Comparison of ENCODE assay signal across 8 cellular contexts in the genomic region with DNA sequence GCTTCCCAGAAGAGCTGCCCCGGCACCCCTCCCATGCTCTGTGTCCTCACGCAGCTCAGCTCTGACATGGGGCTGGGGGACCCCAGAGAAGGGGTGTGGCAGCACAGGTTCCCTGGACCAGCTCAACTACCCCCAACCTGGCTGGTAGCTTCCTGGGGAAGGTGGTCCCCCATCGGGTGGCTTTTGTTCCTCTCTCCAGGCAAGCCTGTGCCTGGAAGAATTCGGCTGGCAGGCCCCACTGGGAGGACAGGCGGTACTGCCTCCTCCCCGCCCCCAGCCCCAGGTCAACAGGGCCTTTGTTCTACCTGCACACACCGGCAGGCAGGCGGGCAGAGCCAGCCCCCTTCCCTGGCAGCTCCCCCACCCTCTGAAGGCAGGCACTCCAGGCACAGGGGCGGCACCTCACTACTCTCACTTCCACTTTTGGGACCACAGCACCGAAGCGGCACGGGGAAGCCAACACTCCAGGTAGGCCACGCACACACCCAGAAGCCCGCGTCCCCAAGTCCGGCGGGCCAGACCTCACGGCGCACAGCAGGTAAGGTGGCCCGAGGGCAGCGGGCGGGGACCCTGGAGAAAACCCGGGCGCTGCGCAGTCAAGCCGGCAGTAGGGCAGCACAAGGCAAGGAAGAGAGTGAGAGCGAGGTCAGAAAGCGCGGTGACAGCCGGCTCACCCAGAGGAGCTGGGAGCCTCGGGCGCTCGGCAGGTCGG. TPM values are rescaled to one million over a fixed set of nuclear protein-coding genes. Genes with fewer than 3 reads are reported as not detected.
A peak's percentile ranks its signal among the peaks of the same experiment; 100 is the strongest.
DNase-seq lines count a peak whose midpoint lies in the region; ATAC-seq and TF ChIP-seq lines count a peak whose summit lies in the region.

No MANE protein-coding gene starts in this region.

- intact Hi-C loops in thyroid gland (cut with DNase I): loop anchor here (10.0 kb wide), 1 partner anchor 417 kb away; no protein-coding TSS in a partner anchor

- H3K9me3 ChIP-seq in BLaER1 treated with 17β-estradiol and CSF1 and Interleukin-3, amounts not matched to agents 10 nM and 100 nM (replicated peaks in 1 of 11): no peaks in the 10 kb centered on the region
- H3K9me3 ChIP-seq in Peyer's patch: no peaks in the 10 kb centered on the region
- H3K9me3 ChIP-seq in mesenchymal stem cell (ENCODE audit: control insufficient read depth, low read length): no peaks in the 10 kb centered on the region
- H3K9me3 ChIP-seq in thyroid gland: no peaks in the 10 kb centered on the region

- peaks cover 0 to 14% (median 0%) of the 10 kb centered on the region in 11 experiments; a peak in 5 of 22 replicates for H3K36me3 ChIP-seq in BLaER1 treated with 17β-estradiol and CSF1 and Interleukin-3, amounts not matched to agents 10 nM and 100 nM
- H3K36me3 ChIP-seq in Peyer's patch: no peaks in the 10 kb centered on the region
- H3K36me3 ChIP-seq in mesenchymal stem cell (ENCODE audit: control insufficient read depth in 1 of 2, insufficient read depth in 2 of 2, low read depth in 1 of 2, low read length in 2 of 2): peaks cover 4 to 27% of the 10 kb centered on the region in 2 experiments
- no peaks in the 10 kb centered on the region for H3K36me3 ChIP-seq in thyroid gland

- H2BK12ac ChIP-seq in mesenchymal stem cell (ENCODE audit: low read length in 2 of 2): peak overlapping the region; percentile 16 to 42

- peak overlapping the region; percentile 91 for H4K91ac ChIP-seq in mesenchymal stem cell (ENCODE audit: low read length)

- H3K23ac ChIP-seq in mesenchymal stem cell (ENCODE audit: low read length in 2 of 2): peak overlapping the region; percentile 66 to 90

- ATAC-seq in GM19023 (IDR thresholded peaks at IDR 0.05; ENCODE audit: unreplicated experiment) (peak; percentile 37), HG03108 (IDR thresholded peaks at IDR 0.05; ENCODE audit: unreplicated experiment) (peak; percentile 44)

- peak overlapping the region; percentile 69 to 99 for H3K14ac ChIP-seq in mesenchymal stem cell (ENCODE audit: low read length in 2 of 2)

- peaks cover 0 to 40% (median 0%) of the 10 kb centered on the region in 11 experiments; a peak in 10 of 22 replicates for H3K27me3 ChIP-seq in BLaER1 treated with 17β-estradiol and CSF1 and Interleukin-3, amounts not matched to agents 10 nM and 100 nM
- H3K27me3 ChIP-seq in Peyer's patch: no peaks in the 10 kb centered on the region
- H3K27me3 ChIP-seq in mesenchymal stem cell (ENCODE audit: control insufficient read depth in 1 of 2, insufficient read depth in 1 of 2, low read length in 2 of 2): peaks cover 0 to 8% of the 10 kb centered on the region in 2 experiments
- H3K27me3 ChIP-seq in thyroid gland: no peaks in the 10 kb centered on the region

- H2BK5ac ChIP-seq in mesenchymal stem cell (ENCODE audit: low read depth, low read length, poor library complexity, severe bottlenecking): no peak overlapping the region

- peaks cover 38% of the 10 kb centered on the region for H3K79me1 ChIP-seq in mesenchymal stem cell (replicated peaks; ENCODE audit: low read length, poor library complexity, severe bottlenecking)

- H2AFZ ChIP-seq in mesenchymal stem cell (ENCODE audit: low read depth, low read length): no peak overlapping the region

- peak overlapping the region; percentile 63 to 81 (median 72) for H3K4me3 ChIP-seq in BLaER1 treated with 17β-estradiol and CSF1 and Interleukin-3, amounts not matched to agents 10 nM and 100 nM
- H3K4me3 ChIP-seq in Peyer's patch (peak overlapping the region; percentile 69 to 82 (median 76)), choroid plexus epithelial cell (ENCODE audit: low read depth, low read length) (peak overlapping the region; percentile 77), mesenchymal stem cell (ENCODE audit: insufficient read depth in 1 of 2, low read depth in 1 of 2, low read length in 2 of 2) (peak overlapping the region; percentile 72 to 90), thyroid gland (replicated peaks in 1 of 3) (peak overlapping the region; percentile 39 to 64 (median 63))

- peak overlapping the region; percentile 96 to 98 for H3K18ac ChIP-seq in mesenchymal stem cell (ENCODE audit: low read depth in 1 of 2, low read length in 2 of 2)

- WGBS in mesenchymal stem cell: 3% methylated on average over 30 of the region's 34 CpGs
- WGBS in thyroid gland, 2 donors: 0 to 2% methylated on average over 23 of the region's 34 CpGs

- peak; percentile 55 to 81 (median 80) for DNase-seq in Peyer's patch
- DNase-seq in choroid plexus epithelial cell (ENCODE audit: low read depth): no peak
- no peak for DNase-seq in mesenchymal stem cell
- DNase-seq in thyroid gland: peak; percentile 67 to 71
- no peak for DNase-seq in NCI-H1694 treated with DMSO at 0.1 percent for 48 hours (lab: John Stamatoyannopoulos, UW)

- H3K4ac ChIP-seq in mesenchymal stem cell (ENCODE audit: low read depth in 1 of 2, low read length in 2 of 2): peak overlapping the region; percentile 79 to 89

- H3K4me1 ChIP-seq in BLaER1 treated with 17β-estradiol and CSF1 and Interleukin-3, amounts not matched to agents 10 nM and 100 nM: peaks cover 60 to 88% (median 80%) of the 10 kb centered on the region in 10 experiments
- H3K4me1 ChIP-seq in Peyer's patch (peaks cover 3 to 28% (median 14%) of the 10 kb centered on the region in 4 donors), mesenchymal stem cell (ENCODE audit: control insufficient read depth, insufficient read depth, low read depth, low read length) (peaks cover 44% of the 10 kb centered on the region), thyroid gland (peaks cover 24 to 47% of the 10 kb centered on the region in 2 donors)

- H2BK15ac ChIP-seq in mesenchymal stem cell (ENCODE audit: low read depth, poor library complexity, severe bottlenecking): peak overlapping the region; percentile 92

- TF ChIP-seq POLR2A in Peyer's patch (IDR thresholded peaks at IDR 0.05): no peak
- peak in 1 of 2 donors; percentile 43 for TF ChIP-seq POLR2A in thyroid gland (IDR thresholded peaks at IDR 0.05)

- no peak overlapping the region for H2AK5ac ChIP-seq in mesenchymal stem cell (ENCODE audit: low read length, severe bottlenecking)

- H3K4me2 ChIP-seq in BLaER1 treated with 17β-estradiol and CSF1 and Interleukin-3, amounts not matched to agents 10 nM and 100 nM: peak overlapping the region; percentile 95 to 100 (median 99)
- peak overlapping the region; percentile 96 for H3K4me2 ChIP-seq in mesenchymal stem cell (ENCODE audit: low read length, poor library complexity, severe bottlenecking)

- peaks cover 55 to 73% (median 58%) of the 10 kb centered on the region in 11 experiments for H4K20me1 ChIP-seq in BLaER1 treated with 17β-estradiol and CSF1 and Interleukin-3, amounts not matched to agents 10 nM and 100 nM

- TF ChIP-seq CTCF in Peyer's patch (IDR thresholded peaks at IDR 0.05): no peak
- no peak for TF ChIP-seq CTCF in choroid plexus epithelial cell (conservative IDR thresholded peaks at IDR 0.05; ENCODE audit: low read depth, low read length)
- no peak for TF ChIP-seq CTCF in thyroid gland (IDR thresholded peaks at IDR 0.05)

- peak overlapping the region; percentile 43 to 80 (median 77) for H3K9ac ChIP-seq in BLaER1 treated with 17β-estradiol and CSF1 and Interleukin-3, amounts not matched to agents 10 nM and 100 nM
- H3K9ac ChIP-seq in mesenchymal stem cell (ENCODE audit: low read length): peak overlapping the region; percentile 76

- H2BK120ac ChIP-seq in mesenchymal stem cell (ENCODE audit: low read depth, low read length): peak overlapping the region; percentile 86

- H4K8ac ChIP-seq in mesenchymal stem cell (ENCODE audit: low read length): peak overlapping the region; percentile 55

- H3K27ac ChIP-seq in BLaER1 treated with 17β-estradiol and CSF1 and Interleukin-3, amounts not matched to agents 10 nM and 100 nM: peak overlapping the region in 6 of 11 experiments; percentile 13 to 40 (median 30); a peak in 6 of 22 replicates
- H3K27ac ChIP-seq in Peyer's patch: peak overlapping the region in 3 of 4 donors; percentile 53 to 65 (median 64)
- no peak overlapping the region for H3K27ac ChIP-seq in mesenchymal stem cell (ENCODE audit: low read length, poor library complexity, severe bottlenecking)
- peak overlapping the region in 1 of 3 donors; percentile 53 for H3K27ac ChIP-seq in thyroid gland

RNA-seq across cellular contexts. Expression of gene HS6ST1, which starts 1.3 kb away (rescaled TPM):
- total RNA-seq in Peyer's patch: 10 to 100 TPM; 16.5 to 52.0 (median 40.2) TPM
- 37.7 TPM for polyA plus RNA-seq in mesenchymal stem cell (2013, experiment 1 of 2)
- polyA plus RNA-seq in mesenchymal stem cell (2013, experiment 2 of 2): 37.3 TPM
- 10 to 100 TPM; 27.1 to 35.6 (median 32.5) TPM for total RNA-seq in thyroid gland

Comparison
In these comparisons a context has a peak if more than half of its experiments do, and no peak if none do; other contexts are left out.
1. DNase-seq: peak in Peyer's patch (3 of 3) and thyroid gland (2 of 2); none in choroid plexus epithelial cell (single experiment), mesenchymal stem cell (single experiment) and NCI-H1694 treated with DMSO at 0.1 percent for 48 hours (single experiment).
2. Peak in every context shown above with its lines, with median percentiles within 50 percentile points of each other: H3K4me3 ChIP-seq.